ENCODE assay signal across 19 cellular contexts in the genomic region with DNA sequence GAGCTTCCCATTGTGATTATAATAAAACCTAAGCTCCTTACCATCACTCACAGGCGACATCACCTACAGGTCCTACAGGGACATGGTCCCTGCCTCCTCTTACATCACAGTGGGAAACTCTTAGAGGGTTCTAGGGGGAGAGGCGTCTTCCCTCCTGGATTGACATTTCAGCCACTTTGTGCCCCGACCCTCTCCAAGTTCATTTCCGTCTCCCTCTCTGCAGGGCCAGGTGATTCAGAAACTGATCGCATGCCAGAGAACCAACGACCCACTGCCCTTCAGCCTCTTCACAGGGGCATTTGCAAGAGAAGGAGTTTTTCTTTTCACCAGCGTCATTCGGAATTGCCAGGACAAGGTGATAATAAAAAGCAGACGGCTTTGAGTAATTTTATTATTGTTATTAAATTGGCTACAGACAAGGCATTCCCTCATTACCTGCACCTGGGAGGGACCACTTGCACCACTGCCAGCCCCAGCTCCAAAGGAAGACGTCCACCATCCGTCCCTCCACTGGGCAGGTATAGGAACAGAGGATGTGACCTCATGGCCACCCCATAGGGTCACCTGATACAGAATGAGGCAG.
A peak's percentile ranks its signal among the peaks of the same experiment; 100 is the strongest.
DNase-seq lines count a peak whose midpoint lies in the region; ATAC-seq and TF ChIP-seq lines count a peak whose summit lies in the region.
"Had no signal": no experiment of that assay in that cellular context is flagged by ENCODE, and none has a peak within 500 bp of the region (broad histone marks: within the 10 kb centered on the region; RNA-seq: fewer than 3 reads in every experiment).

No MANE protein-coding gene starts in this region.

- no peak for TF ChIP-seq POLR2A in IMR-90 (IDR thresholded peaks at IDR 0.05; ENCODE audit: low read depth, low read length)

- H3K4me1 ChIP-seq in GM23338 (ENCODE audit: insufficient read depth) (peaks cover 13% of the 10 kb centered on the region; the same call in 1 of the 2 replicates), IMR-90 (ENCODE audit: control insufficient read depth, insufficient read depth, low read length) (peaks cover 8% of the 10 kb centered on the region; the same call in 1 of the 2 replicates)

- H3K4ac ChIP-seq in IMR-90 (ENCODE audit: low read depth, low read length): no peak overlapping the region

- no peak overlapping the region for H3K4me3 Mint-ChIP-seq in GM23338
- H3K4me3 Mint-ChIP-seq in WTC11: no peak overlapping the region
- no peak overlapping the region for H3K4me3 Mint-ChIP-seq in nephron progenitor cell
- no peak overlapping the region for H3K4me3 Mint-ChIP-seq in activated naive CD4-positive, alpha-beta T cell treated with anti-CD3 and anti-CD28 coated beads for 36 hours
- H3K4me3 Mint-ChIP-seq: CD8-positive, alpha-beta T cell had no signal

- BruUV-seq in IMR-90 (replicated peaks; lab: Mats Ljungman, UMichigan): no TSS peak

- H3K18ac ChIP-seq in IMR-90 (ENCODE audit: low read depth, low read length): no peak overlapping the region

- no peak overlapping the region for H3K56ac ChIP-seq in IMR-90 (ENCODE audit: extremely low read depth, insufficient read depth, low read length)

- H3K14ac ChIP-seq in IMR-90 (replicated peaks; ENCODE audit: low read depth, low read length): no peak overlapping the region

- H2BK15ac ChIP-seq in IMR-90 (ENCODE audit: low read depth, low read length): no peak overlapping the region

- TF ChIP-seq CTCF in GM23338 (conservative IDR thresholded peaks at IDR 0.05; ENCODE audit: low read depth in 2 of 2) (no peak), IMR-90 (conservative IDR thresholded peaks at IDR 0.05; ENCODE audit: low read depth, low read length) (no peak), WTC11 (IDR thresholded peaks at IDR 0.05) (no peak), nephron progenitor cell (IDR thresholded peaks at IDR 0.05) (no peak)

- no peak for TF ChIP-seq RAD21 in IMR-90 (IDR thresholded peaks at IDR 0.05; ENCODE audit: low read length)

- no peak overlapping the region for H2BK20ac ChIP-seq in IMR-90 (ENCODE audit: low read depth, low read length)

- CTCF ChIA-PET in IMR-90 (lab: Yijun Ruan, JAX): no interaction called here
- CTCF ChIA-PET in WTC11 (lab: Charles Lee): interaction anchor here (0.6 to 1.4 kb wide), 4 partner anchors 10 to 205 kb away, joined by 3 to 4 read pairs (median 4); no protein-coding TSS in a partner anchor
- CTCF ChIA-PET in activated naive CD4-positive, alpha-beta T cell treated with anti-CD3 and anti-CD28 coated beads for 36 hours (lab: Charles Lee): interaction anchor here (0.5 kb wide), 1 partner anchor 15 kb away, joined by 3 read pairs; no protein-coding TSS in a partner anchor

- H2BK5ac ChIP-seq in IMR-90 (ENCODE audit: low read depth, low read length, poor library complexity, severe bottlenecking): no peak overlapping the region

- intact Hi-C loops in IMR-90 (cut with micrococcal nuclease): no loop called here
- intact Hi-C loops in activated naive CD4-positive, alpha-beta T cell treated with anti-CD3 and anti-CD28 coated beads for 36 hours (cut with micrococcal nuclease): no loop called here

- peaks cover 4% of the 10 kb centered on the region; the same call in 1 of the 2 replicates for H3F3A ChIP-seq in GM23338 (replicated peaks; ENCODE audit: low read depth)

- no peak overlapping the region for H4K5ac ChIP-seq in IMR-90 (ENCODE audit: low read depth, low read length)

- peak overlapping the region; percentile 25; the same call in 1 of the 2 replicates for H3K27ac Mint-ChIP-seq in GM23338
- H3K27ac Mint-ChIP-seq in WTC11: peak overlapping the region; percentile 77
- H3K27ac Mint-ChIP-seq in nephron progenitor cell: peak overlapping the region; percentile 50
- H3K27ac Mint-ChIP-seq in activated naive CD4-positive, alpha-beta T cell treated with anti-CD3 and anti-CD28 coated beads for 36 hours: no peak overlapping the region
- H3K27ac Mint-ChIP-seq: CD8-positive, alpha-beta T cell had no signal

- peak; percentile 39 for ATAC-seq in GM23338
- ATAC-seq in IMR-90 (ENCODE audit: low read depth): no peak
- peak; percentile 17 for ATAC-seq in WTC11
- ATAC-seq: CD8-positive, alpha-beta T cell had no signal

- H3K79me2 ChIP-seq in GM23338 (replicated peaks; ENCODE audit: insufficient read depth): no peaks in the 10 kb centered on the region

- H3K4me1 Mint-ChIP-seq in GM23338 (peaks cover 22% of the 10 kb centered on the region), WTC11 (peaks cover 32% of the 10 kb centered on the region), nephron progenitor cell (peaks cover 80% of the 10 kb centered on the region)
- no peaks in the 10 kb centered on the region for H3K4me1 Mint-ChIP-seq in activated naive CD4-positive, alpha-beta T cell treated with anti-CD3 and anti-CD28 coated beads for 36 hours (ENCODE audit: low read depth)

- no peaks in the 10 kb centered on the region for H3K9me3 Mint-ChIP-seq in GM23338
- H3K9me3 Mint-ChIP-seq in WTC11: no peaks in the 10 kb centered on the region
- H3K9me3 Mint-ChIP-seq in nephron progenitor cell: peaks cover 3% of the 10 kb centered on the region
- H3K9me3 Mint-ChIP-seq in activated naive CD4-positive, alpha-beta T cell treated with anti-CD3 and anti-CD28 coated beads for 36 hours: no peaks in the 10 kb centered on the region
- H3K9me3 Mint-ChIP-seq: CD8-positive, alpha-beta T cell had no signal

- H3K4me2 ChIP-seq in GM23338: no peak overlapping the region
- no peak overlapping the region for H3K4me2 ChIP-seq in IMR-90 (ENCODE audit: low read depth, low read length)
- H3K4me2 ChIP-seq: BLaER1 treated with 17β-estradiol and CSF1 and Interleukin-3, amounts not matched to agents 10 nM and 100 nM had no signal

- no peak overlapping the region for H2BK120ac ChIP-seq in IMR-90 (ENCODE audit: low read depth, low read length)

- H3K4me3 ChIP-seq in GM23338 (no peak overlapping the region), IMR-90 (ENCODE audit: insufficient read depth, low read depth, low read length) (no peak overlapping the region)
- H3K4me3 ChIP-seq: BLaER1 treated with 17β-estradiol and CSF1 and Interleukin-3, amounts not matched to agents 10 nM and 100 nM; MG63 had no signal

- H3K9ac ChIP-seq in IMR-90 (ENCODE audit: low read depth, low read length): no peak overlapping the region
- H3K9ac ChIP-seq: BLaER1 treated with 17β-estradiol and CSF1 and Interleukin-3, amounts not matched to agents 10 nM and 100 nM had no signal

- in situ Hi-C loops in IMR-90 (cut with MboI; ENCODE audit: low sequenced_read_pairs): no loop called here

- no peak overlapping the region for H3K23ac ChIP-seq in IMR-90 (ENCODE audit: low read depth, low read length)

- peaks cover 14% of the 10 kb centered on the region for H3K27me3 Mint-ChIP-seq in GM23338 (ENCODE audit: insufficient read depth, low read depth, poor library complexity)
- H3K27me3 Mint-ChIP-seq in WTC11 (ENCODE audit: low read depth): no peaks in the 10 kb centered on the region
- no peaks in the 10 kb centered on the region for H3K27me3 Mint-ChIP-seq in nephron progenitor cell (ENCODE audit: low read depth, poor library complexity)
- H3K27me3 Mint-ChIP-seq in activated naive CD4-positive, alpha-beta T cell treated with anti-CD3 and anti-CD28 coated beads for 36 hours (ENCODE audit: low read depth): no peaks in the 10 kb centered on the region

- dilution Hi-C loops in IMR-90 (cut with HindIII; ENCODE audit: low sequenced_read_pairs, unreplicated experiment): no loop called here

- 0 out of 2 replicates have a peak overlapping the region, but pooled peaks have one; percentile 35 for H2AK5ac ChIP-seq in IMR-90 (ENCODE audit: low read depth, low read length)

- 0 out of 2 replicates have a peak overlapping the region, but pooled peaks have one; percentile 23 for H3K27ac ChIP-seq in GM23338 (ENCODE audit: low read depth)
- H3K27ac ChIP-seq in IMR-90 (ENCODE audit: insufficient read depth, low read length): no peak overlapping the region
- H3K27ac ChIP-seq: BLaER1 treated with 17β-estradiol and CSF1 and Interleukin-3, amounts not matched to agents 10 nM and 100 nM had no signal

- H3K79me1 ChIP-seq in IMR-90 (ENCODE audit: low read depth in 1 of 2, low read length in 2 of 2): no peaks in the 10 kb centered on the region

- H3K27me3 ChIP-seq in GM23338 (ENCODE audit: insufficient read depth) (no peaks in the 10 kb centered on the region), IMR-90 (ENCODE audit: control insufficient read depth, insufficient read depth, low read length) (0 out of 2 replicates have a peak, but pooled peaks cover 2% of the 10 kb centered on the region)
- H3K27me3 ChIP-seq: BLaER1 treated with 17β-estradiol and CSF1 and Interleukin-3, amounts not matched to agents 10 nM and 100 nM; MG63 had no signal

- H2AK9ac ChIP-seq in IMR-90 (replicated peaks; ENCODE audit: low read depth, low read length, poor library complexity): peak overlapping the region; percentile 57

- peak overlapping the region; percentile 45 for H2AFZ ChIP-seq in GM23338
- H2AFZ ChIP-seq in IMR-90 (replicated peaks; ENCODE audit: low read length, poor library complexity): no peak overlapping the region

- 57% methylated on average over 4 of the region's 11 CpGs; no CpG with 5 or more reads in 1 of the 2 experiments for whole genome bisulfite sequencing in IMR-90 (ENCODE audit: extremely low coverage in 2 of 2, insufficient read length in 1 of 2), 2 experiments

- no peaks in the 10 kb centered on the region for H3K36me3 Mint-ChIP-seq in GM23338 (ENCODE audit: low read depth)
- H3K36me3 Mint-ChIP-seq in WTC11: 0 out of 2 replicates have a peak, but pooled peaks cover 3% of the 10 kb centered on the region
- H3K36me3 Mint-ChIP-seq in nephron progenitor cell (ENCODE audit: low read depth): no peaks in the 10 kb centered on the region
- H3K36me3 Mint-ChIP-seq in activated naive CD4-positive, alpha-beta T cell treated with anti-CD3 and anti-CD28 coated beads for 36 hours (ENCODE audit: low read depth): no peaks in the 10 kb centered on the region
- H3K36me3 Mint-ChIP-seq: CD8-positive, alpha-beta T cell had no signal

- POLR2A ChIA-PET in IMR-90 (lab: Charles Lee; ENCODE audit: unreplicated experiment): no interaction called here
- POLR2A ChIA-PET in WTC11 (lab: Charles Lee): interaction anchor here (0.5 to 1.1 kb wide), 2 partner anchors 13 to 90 kb away, joined by 4 to 7 read pairs; no protein-coding TSS in a partner anchor

- DNase-seq in GM23338 (ENCODE audit: low spot score): peak; percentile 51
- DNase-seq in IMR-90: no peak
- no peak for DNase-seq in WTC11 (ENCODE audit: low spot score)
- DNase-seq in nephron progenitor cell: no peak
- no peak for DNase-seq in activated naive CD4-positive, alpha-beta T cell treated with anti-CD3 and anti-CD28 coated beads for 36 hours
- no peak for DNase-seq in stimulated activated CD4-positive, alpha-beta T cell treated with anti-CD3 and anti-CD28 coated beads, Interleukin-12 subunit alpha, Interleukin-12 subunit beta, amount 100 ng/mL, for 4 hours
- no peak for DNase-seq in activated naive CD4-positive, alpha-beta T cell (lab: John Stamatoyannopoulos, UW)
- no peak for DNase-seq in activated naive CD4-positive, alpha-beta T cell treated with Interleukin-2 at 50 U/mL for 16 hours
- DNase-seq: CD8-positive, alpha-beta T cell; DMS53; H7; MG63; NCI-H1048; NCI-H1436; NCI-H1930; NCI-H226; NCI-H524 treated with DMSO at 0.1 percent for 48 hours; SHP77 had no signal

- no peak overlapping the region for H4K91ac ChIP-seq in IMR-90 (ENCODE audit: insufficient read depth, low read depth, low read length)

- H3K9me3 ChIP-seq in IMR-90 (ENCODE audit: control insufficient read depth, insufficient read depth, low read length): no peaks in the 10 kb centered on the region
- H3K9me3 ChIP-seq: BLaER1 treated with 17β-estradiol and CSF1 and Interleukin-3, amounts not matched to agents 10 nM and 100 nM; MG63 had no signal

- H4K8ac ChIP-seq in IMR-90 (ENCODE audit: low read depth in 2 of 2, low read length in 2 of 2): no peak overlapping the region

- no peaks in the 10 kb centered on the region for H3K9me1 ChIP-seq in IMR-90 (ENCODE audit: insufficient read depth, low read length)

- H3K36me3 ChIP-seq in GM23338 (ENCODE audit: insufficient read depth) (no peaks in the 10 kb centered on the region), IMR-90 (ENCODE audit: control insufficient read depth, insufficient read depth, low read length) (no peaks in the 10 kb centered on the region)
- H3K36me3 ChIP-seq: BLaER1 treated with 17β-estradiol and CSF1 and Interleukin-3, amounts not matched to agents 10 nM and 100 nM; MG63 had no signal

- H3K9me2 ChIP-seq in GM23338 (ENCODE audit: insufficient read depth): no peaks in the 10 kb centered on the region

- H4K20me1 ChIP-seq in GM23338 (replicated peaks; ENCODE audit: insufficient read depth) (no peaks in the 10 kb centered on the region), IMR-90 (ENCODE audit: insufficient read depth, low read length) (no peaks in the 10 kb centered on the region)
- H4K20me1 ChIP-seq: BLaER1 treated with 17β-estradiol and CSF1 and Interleukin-3, amounts not matched to agents 10 nM and 100 nM had no signal
